Comparison of ENCODE assay signal across 11 cellular contexts in genomic region chr12:27555316-27555715, GRCh38. TPM values are rescaled to one million over a fixed set of nuclear protein-coding genes. Genes with fewer than 3 reads are reported as not detected.
DNase-seq lines count a peak whose midpoint lies in the region; ATAC-seq and TF ChIP-seq lines count a peak whose summit lies in the region.
"Had no signal": no experiment of that assay in that cellular context is flagged by ENCODE, and none has a peak within 500 bp of the region (broad histone marks: within the 10 kb centered on the region; RNA-seq: fewer than 3 reads in every experiment).

No MANE protein-coding gene starts in this region.

- POLR2A ChIA-PET in SK-N-SH (lab: Yijun Ruan, JAX) = no interaction called here

- WGBS in SK-N-SH (ENCODE audit: low lambda C conversion rate) = 89% methylated on average over 5 of the region's 5 CpGs
- WGBS in upper lobe of left lung, 2 donors = 39 to 47% methylated on average over 5 of the region's 5 CpGs

- no peaks in the 10 kb centered on the region for H3K9me3 Mint-ChIP-seq in dendritic cell treated with granulocyte-macrophage colony-stimulating factor and Interleukin-4, amounts not matched to agents 40 ng/mL and 50 ng/mL, for 4 days
- H3K9me3 Mint-ChIP-seq in nephron progenitor cell (no peaks in the 10 kb centered on the region), GM23338 (no peaks in the 10 kb centered on the region)
- H3K9me3 Mint-ChIP-seq: stimulated activated memory B cell treated with anti-CD40 and anti-IgM and Interleukin-4, amounts not matched to agents 10 μg/mL and 1 μg/mL and 100 μg/mL, for 72 hours; T-cell had no signal

- H3F3A ChIP-seq in SK-N-SH (replicated peaks; ENCODE audit: insufficient read depth) (peaks cover 16% of the 10 kb centered on the region), GM23338 (replicated peaks; ENCODE audit: low read depth) (no peaks in the 10 kb centered on the region)

- no peak overlapping the region for H3K4me2 ChIP-seq in SK-N-SH
- H3K4me2 ChIP-seq in GM23338 = no peak overlapping the region

- H3K9me2 ChIP-seq in SK-N-SH (no peaks in the 10 kb centered on the region), GM23338 (ENCODE audit: insufficient read depth) (no peaks in the 10 kb centered on the region)

- TF ChIP-seq CTCF in SK-N-SH (IDR thresholded peaks at IDR 0.05) = no peak
- no peak for TF ChIP-seq CTCF in nephron progenitor cell (IDR thresholded peaks at IDR 0.05)
- no peak for TF ChIP-seq CTCF in upper lobe of left lung (IDR thresholded peaks at IDR 0.05)
- TF ChIP-seq CTCF in GM23338 (conservative IDR thresholded peaks at IDR 0.05; ENCODE audit: low read depth in 2 of 2) = no peak

- ATAC-seq in SK-N-SH treated with all-trans-retinoic acid at 6 μM for 48 hours (no peak), upper lobe of left lung (ENCODE audit: low FRiP score in 2 of 2) (no peak), GM23338 (no peak)
- ATAC-seq: stimulated activated memory B cell treated with anti-CD40 and anti-IgM and Interleukin-4, amounts not matched to agents 10 μg/mL and 1 μg/mL and 100 μg/mL, for 72 hours; T-cell had no signal

- peaks cover 3% of the 10 kb centered on the region for H3K27me3 Mint-ChIP-seq in dendritic cell treated with granulocyte-macrophage colony-stimulating factor and Interleukin-4, amounts not matched to agents 40 ng/mL and 50 ng/mL, for 4 days
- H3K27me3 Mint-ChIP-seq in nephron progenitor cell (ENCODE audit: low read depth, poor library complexity) (peaks cover 2% of the 10 kb centered on the region), GM23338 (ENCODE audit: insufficient read depth, low read depth, poor library complexity) (peaks cover 3% of the 10 kb centered on the region)
- H3K27me3 Mint-ChIP-seq: T-cell had no signal

- H3K4me3 Mint-ChIP-seq in dendritic cell treated with granulocyte-macrophage colony-stimulating factor and Interleukin-4, amounts not matched to agents 40 ng/mL and 50 ng/mL, for 4 days = peak overlapping the region; percentile 51
- H3K4me3 Mint-ChIP-seq in nephron progenitor cell = no peak overlapping the region
- no peak overlapping the region for H3K4me3 Mint-ChIP-seq in GM23338
- H3K4me3 Mint-ChIP-seq: stimulated activated memory B cell treated with anti-CD40 and anti-IgM and Interleukin-4, amounts not matched to agents 10 μg/mL and 1 μg/mL and 100 μg/mL, for 72 hours; T-cell had no signal

- H3K4me1 ChIP-seq in SK-N-SH (ENCODE audit: control insufficient read depth in 1 of 2, insufficient read depth in 2 of 2, low read depth in 1 of 2, low read length in 1 of 2) (peaks cover 5 to 53% of the 10 kb centered on the region in 2 experiments; a peak in 3 of 4 replicates), upper lobe of left lung (peaks cover 22 to 55% (median 36%) of the 10 kb centered on the region in 4 donors), GM23338 (ENCODE audit: insufficient read depth) (peaks cover 16% of the 10 kb centered on the region)

- no peak for DNase-seq in SK-N-SH
- DNase-seq in nephron progenitor cell = no peak
- DNase-seq in upper lobe of left lung = no peak
- no peak for DNase-seq in NCI-H69 (lab: John Stamatoyannopoulos, UW)
- no peak for DNase-seq in GM23338 (ENCODE audit: low spot score)
- no peak for DNase-seq in NCI-H2196 (lab: John Stamatoyannopoulos, UW; ENCODE audit: unreplicated experiment)
- DNase-seq: T-cell had no signal

- TF ChIP-seq EP300 in SK-N-SH (IDR thresholded peaks at IDR 0.05; ENCODE audit: borderline replicate concordance in 1 of 2, low read depth in 1 of 2, low read length in 1 of 2) (0 out of 4 replicates have a peak, but pooled peaks of 1 of the 2 experiments have one; percentile 5), upper lobe of left lung (IDR thresholded peaks at IDR 0.05) (no peak)

- CTCF ChIA-PET in SK-N-SH (lab: Yijun Ruan, JAX) = interaction anchor here (0.9 kb wide), 2 partner anchors 9 to 97 kb away, joined by 3 read pairs; no protein-coding TSS in a partner anchor

- peak overlapping the region; percentile 60 for H3K27ac Mint-ChIP-seq in dendritic cell treated with granulocyte-macrophage colony-stimulating factor and Interleukin-4, amounts not matched to agents 40 ng/mL and 50 ng/mL, for 4 days
- H3K27ac Mint-ChIP-seq in nephron progenitor cell (peak overlapping the region; percentile 32), GM23338 (no peak overlapping the region)
- H3K27ac Mint-ChIP-seq: stimulated activated memory B cell treated with anti-CD40 and anti-IgM and Interleukin-4, amounts not matched to agents 10 μg/mL and 1 μg/mL and 100 μg/mL, for 72 hours; T-cell had no signal

- H3K9ac ChIP-seq in SK-N-SH = no peak overlapping the region

- peaks cover 100% of the 10 kb centered on the region for H3K79me2 ChIP-seq in SK-N-SH (ENCODE audit: insufficient read depth)
- peaks cover 58% of the 10 kb centered on the region for H3K79me2 ChIP-seq in GM23338 (replicated peaks; ENCODE audit: insufficient read depth)

- no peak overlapping the region for H3K4me3 ChIP-seq in SK-N-SH (ENCODE audit: low read depth in 2 of 2, low read length in 1 of 2)
- H3K4me3 ChIP-seq in upper lobe of left lung = no peak overlapping the region
- no peak overlapping the region for H3K4me3 ChIP-seq in GM23338

- TF ChIP-seq POLR2A in upper lobe of left lung (IDR thresholded peaks at IDR 0.05) = no peak

- TF ChIP-seq RAD21 in SK-N-SH (IDR thresholded peaks at IDR 0.05; ENCODE audit: low read length) = no peak

- H3K9me3 ChIP-seq in SK-N-SH (no peaks in the 10 kb centered on the region), upper lobe of left lung (no peaks in the 10 kb centered on the region)

- H3K27me3 ChIP-seq in SK-N-SH (ENCODE audit: insufficient read depth) = no peaks in the 10 kb centered on the region
- H3K27me3 ChIP-seq in upper lobe of left lung = no peaks in the 10 kb centered on the region
- H3K27me3 ChIP-seq in GM23338 (ENCODE audit: insufficient read depth) = no peaks in the 10 kb centered on the region

- H4K20me1 ChIP-seq in SK-N-SH (ENCODE audit: insufficient read depth) = no peaks in the 10 kb centered on the region
- peaks cover 17% of the 10 kb centered on the region for H4K20me1 ChIP-seq in GM23338 (replicated peaks; ENCODE audit: insufficient read depth)

- intact Hi-C loops in dendritic cell treated with granulocyte-macrophage colony-stimulating factor and Interleukin-4, amounts not matched to agents 40 ng/mL and 50 ng/mL, for 4 days (cut with micrococcal nuclease) = no loop called here

- peaks cover 50% of the 10 kb centered on the region for H3K4me1 Mint-ChIP-seq in dendritic cell treated with granulocyte-macrophage colony-stimulating factor and Interleukin-4, amounts not matched to agents 40 ng/mL and 50 ng/mL, for 4 days (ENCODE audit: low read depth)
- H3K4me1 Mint-ChIP-seq in nephron progenitor cell = peaks cover 55% of the 10 kb centered on the region
- peaks cover 47% of the 10 kb centered on the region for H3K4me1 Mint-ChIP-seq in GM23338

- H3K27ac ChIP-seq in SK-N-SH (ENCODE audit: low read depth in 2 of 2, low read length in 1 of 2) = peak overlapping the region; percentile 52 to 77; a peak in 3 of 4 replicates
- H3K27ac ChIP-seq in upper lobe of left lung = peak overlapping the region; percentile 11 to 76 (median 61)
- H3K27ac ChIP-seq in GM23338 (ENCODE audit: low read depth) = no peak overlapping the region
- H3K27ac ChIP-seq: 22Rv1 had no signal

- H3K36me3 ChIP-seq in SK-N-SH (replicated peaks in 1 of 2; ENCODE audit: control insufficient read depth in 1 of 2, insufficient read depth in 2 of 2, low read length in 1 of 2) (peaks cover 3 to 11% of the 10 kb centered on the region in 2 experiments), upper lobe of left lung (no peaks in the 10 kb centered on the region), GM23338 (ENCODE audit: insufficient read depth) (no peaks in the 10 kb centered on the region)

- H2AFZ ChIP-seq in SK-N-SH (ENCODE audit: low read depth) = no peak overlapping the region
- H2AFZ ChIP-seq in GM23338 = no peak overlapping the region

- peaks cover 13% of the 10 kb centered on the region for H3K36me3 Mint-ChIP-seq in dendritic cell treated with granulocyte-macrophage colony-stimulating factor and Interleukin-4, amounts not matched to agents 40 ng/mL and 50 ng/mL, for 4 days (ENCODE audit: low read depth)
- peaks cover 18% of the 10 kb centered on the region for H3K36me3 Mint-ChIP-seq in nephron progenitor cell (ENCODE audit: low read depth)
- no peaks in the 10 kb centered on the region for H3K36me3 Mint-ChIP-seq in GM23338 (ENCODE audit: low read depth)
- H3K36me3 Mint-ChIP-seq: stimulated activated memory B cell treated with anti-CD40 and anti-IgM and Interleukin-4, amounts not matched to agents 10 μg/mL and 1 μg/mL and 100 μg/mL, for 72 hours; T-cell had no signal

TF ChIP-seq in SK-N-SH treated with all-trans-retinoic acid at 6 μM for 48 hours, 23 proteins besides CTCF, POLR2A, EP300 and RAD21 (continues in another document):
- no peak for TF ChIP-seq ISL1 (CRISPR knock-in tag; IDR thresholded peaks at IDR 0.05)
- no peak for TF ChIP-seq SNAI2 (CRISPR knock-in tag; IDR thresholded peaks at IDR 0.05)

TF ChIP-seq in GM23338, 12 proteins besides CTCF, POLR2A, EP300 and RAD21 (continues in another document):
- TF ChIP-seq ZNF114 (CRISPR knock-in tag; IDR thresholded peaks at IDR 0.05) (no peak), ETS1 (IDR thresholded peaks at IDR 0.05) (no peak), EZH2phosphoT487 (IDR thresholded peaks at IDR 0.05; ENCODE audit: unreplicated experiment) (no peak), EZH2 (IDR thresholded peaks at IDR 0.05; ENCODE audit: low read depth, unreplicated experiment) (no peak)

RNA-seq across cellular contexts. Expression of gene PPFIBP1, which starts 31.3 kb away (rescaled TPM):
- polyA plus RNA-seq in SK-N-SH (2012; rRNA removed) = 55.0 and 74.3 TPM in 2 replicates
- 60.6 and 69.2 TPM in 2 replicates for polyA plus RNA-seq in SK-N-SH (2012; cell fraction: cytosol; rRNA removed)
- polyA plus RNA-seq in SK-N-SH (2012; cell fraction: nucleus; rRNA removed) = 89.8 and 149 TPM in 2 replicates
- 100 to 1,000 TPM in 3 of 6 donors, 10 to 100 TPM in 3; 67.5 to 129 (median 101) TPM for total RNA-seq in upper lobe of left lung
- total RNA-seq in GM23338 (2014; rRNA removed; shearing (Covaris generic)) = 27.0 and 33.2 TPM in 2 replicates
- polyA plus RNA-seq in GM23338 (2016; fragmentation: Nextera tagmentation; extraction: Ambion mirVana) = 38.9 and 41.9 TPM in 2 replicates
